8 cellular contexts compared by ENCODE assay signal in the genomic region with DNA sequence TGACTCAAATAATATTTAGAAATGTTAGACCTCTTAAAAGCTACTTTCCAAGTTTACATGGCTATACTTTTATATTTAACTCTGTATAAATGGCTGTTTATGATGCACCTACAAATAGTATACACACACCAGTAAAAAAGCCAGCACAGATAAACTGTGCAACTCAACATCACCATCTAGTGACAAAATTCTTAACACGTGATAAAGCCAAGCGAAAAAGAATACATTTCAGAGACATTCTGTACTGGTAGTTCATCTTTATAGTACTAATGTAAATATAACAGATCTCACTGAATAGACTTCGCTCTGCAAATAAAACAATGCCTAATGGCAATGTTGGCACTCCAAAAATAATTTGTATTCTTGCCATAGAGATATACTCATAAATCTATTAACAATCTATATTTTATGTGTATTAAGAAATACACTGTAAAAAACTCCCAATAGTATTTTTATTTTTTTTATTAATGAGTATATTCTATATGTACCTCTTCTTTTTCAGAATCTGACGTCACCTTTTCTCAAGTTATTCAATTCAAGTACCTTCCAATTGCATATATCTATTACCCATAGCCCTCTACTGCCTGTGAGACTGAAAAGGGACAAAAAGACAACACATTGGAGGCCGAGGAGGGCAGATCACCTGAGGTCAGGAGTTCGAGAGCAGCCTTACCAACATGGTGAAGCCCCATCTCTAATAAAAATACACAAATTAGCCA.
A peak's percentile ranks its signal among the peaks of the same experiment; 100 is the strongest.
DNase-seq lines count a peak whose midpoint lies in the region; ATAC-seq, FAIRE-seq and TF ChIP-seq lines count a peak whose summit lies in the region.

No MANE protein-coding gene starts in this region.

- H3K9me3 ChIP-seq in keratinocyte (ENCODE audit: control insufficient read depth, low read depth, low read length) = no peaks in the 10 kb centered on the region
- no peaks in the 10 kb centered on the region for H3K9me3 ChIP-seq in T-helper 17 cell (ENCODE audit: control insufficient read depth, low read length, poor library complexity, severe bottlenecking)

- peak; percentile 84 for ATAC-seq in GM18907 (IDR thresholded peaks at IDR 0.05; ENCODE audit: unreplicated experiment)
- ATAC-seq in T-helper 17 cell = no peak

- no peaks in the 10 kb centered on the region for H3K4me1 ChIP-seq in keratinocyte (ENCODE audit: control insufficient read depth, extremely low read depth, insufficient read depth, low read length)

- no peaks in the 10 kb centered on the region for H3K27me3 ChIP-seq in keratinocyte (ENCODE audit: control insufficient read depth, extremely low read depth, insufficient read depth, low read length)

- H4K20me1 ChIP-seq in keratinocyte (ENCODE audit: control insufficient read depth, extremely low read depth, insufficient read depth, low read length) = no peaks in the 10 kb centered on the region

- DNase-seq in AG20443 (ENCODE audit: low spot score) (peak; percentile 14), HT-29 (ENCODE audit: low spot score) (peak; percentile 55), SW480 (ENCODE audit: low spot score) (peak; percentile 31), keratinocyte (ENCODE audit: low read depth, low spot score) (no peak), T-helper 17 cell (no peak)
- DNase-seq in stimulated activated naive CD4-positive, alpha-beta T cell (lab: John Stamatoyannopoulos, UW) = no peak
- DNase-seq in stimulated activated CD8-positive, alpha-beta memory T cell treated with anti-CD3 and anti-CD28 coated beads, Interleukin-4, amount 100 ng/mL, for 48 hours = no peak

- H3K9ac ChIP-seq in keratinocyte (ENCODE audit: control insufficient read depth, extremely low read depth, insufficient read depth, low read length) = no peak overlapping the region

- H3K36me3 ChIP-seq in keratinocyte (ENCODE audit: control insufficient read depth in 2 of 2, extremely low read depth in 1 of 2, insufficient read depth in 2 of 2, low read length in 2 of 2) = no peaks in the 10 kb centered on the region

- H3K79me2 ChIP-seq in keratinocyte (ENCODE audit: control insufficient read depth, insufficient read depth, low read length) = no peaks in the 10 kb centered on the region

- no peak overlapping the region for H3K4me3 ChIP-seq in keratinocyte (ENCODE audit: control insufficient read depth in 2 of 3, extremely low read depth in 1 of 3, insufficient read depth in 2 of 3, low read depth in 1 of 3, low read length in 3 of 3)

- H3K9me1 ChIP-seq in keratinocyte (ENCODE audit: control insufficient read depth, extremely low read depth, insufficient read depth, low read length) = no peaks in the 10 kb centered on the region

- H3K4me1 Mint-ChIP-seq in T-helper 17 cell = peaks cover 6% of the 10 kb centered on the region

- no peak overlapping the region for H3K4me2 ChIP-seq in keratinocyte (ENCODE audit: control insufficient read depth, extremely low read depth, insufficient read depth, low read depth, low read length)

- no peaks in the 10 kb centered on the region for H3K27me3 Mint-ChIP-seq in T-helper 17 cell

- dilution Hi-C loops in keratinocyte (cut with MboI; ENCODE audit: extremely low pct_ligation_motif_present, low sequenced_read_pairs) = no loop called here

- no peak overlapping the region for H2AFZ ChIP-seq in keratinocyte (ENCODE audit: control insufficient read depth, low read length)

- no peak overlapping the region for H3K27ac ChIP-seq in keratinocyte (ENCODE audit: control insufficient read depth, insufficient read depth, low read length)

- peak in 2 of 3 experiments; percentile 29 to 43 for TF ChIP-seq CTCF in keratinocyte (optimal IDR thresholded peaks at IDR 0.05 in 1 of 3, IDR thresholded peaks at IDR 0.05 in 1 of 3, conservative IDR thresholded peaks at IDR 0.05 in 1 of 3; ENCODE audit: extremely low read depth in 1 of 3, insufficient read depth in 2 of 3, low read length in 3 of 3)

- no peak overlapping the region for H3K27ac Mint-ChIP-seq in T-helper 17 cell

- no peak for FAIRE-seq in keratinocyte (lab: Jason Lieb, UNC)

- H3K4me3 Mint-ChIP-seq in T-helper 17 cell = no peak overlapping the region

- H3K36me3 Mint-ChIP-seq in T-helper 17 cell (ENCODE audit: low read depth) = peaks cover 5% of the 10 kb centered on the region

Comparison
In these comparisons a context has a peak if more than half of its experiments do, and no peak if none do; other contexts are left out.
1. DNase-seq: peak in AG20443 (single experiment), HT-29 (single experiment) and SW480 (single experiment); none in keratinocyte (single experiment), T-helper 17 cell (0 of 3), stimulated activated naive CD4-positive, alpha-beta T cell (0 of 6) and stimulated activated CD8-positive, alpha-beta memory T cell treated with anti-CD3 and anti-CD28 coated beads, Interleukin-4, amount 100 ng/mL, for 48 hours (single experiment).